Comparison of ENCODE assay signal across 9 cellular contexts in the genomic region with DNA sequence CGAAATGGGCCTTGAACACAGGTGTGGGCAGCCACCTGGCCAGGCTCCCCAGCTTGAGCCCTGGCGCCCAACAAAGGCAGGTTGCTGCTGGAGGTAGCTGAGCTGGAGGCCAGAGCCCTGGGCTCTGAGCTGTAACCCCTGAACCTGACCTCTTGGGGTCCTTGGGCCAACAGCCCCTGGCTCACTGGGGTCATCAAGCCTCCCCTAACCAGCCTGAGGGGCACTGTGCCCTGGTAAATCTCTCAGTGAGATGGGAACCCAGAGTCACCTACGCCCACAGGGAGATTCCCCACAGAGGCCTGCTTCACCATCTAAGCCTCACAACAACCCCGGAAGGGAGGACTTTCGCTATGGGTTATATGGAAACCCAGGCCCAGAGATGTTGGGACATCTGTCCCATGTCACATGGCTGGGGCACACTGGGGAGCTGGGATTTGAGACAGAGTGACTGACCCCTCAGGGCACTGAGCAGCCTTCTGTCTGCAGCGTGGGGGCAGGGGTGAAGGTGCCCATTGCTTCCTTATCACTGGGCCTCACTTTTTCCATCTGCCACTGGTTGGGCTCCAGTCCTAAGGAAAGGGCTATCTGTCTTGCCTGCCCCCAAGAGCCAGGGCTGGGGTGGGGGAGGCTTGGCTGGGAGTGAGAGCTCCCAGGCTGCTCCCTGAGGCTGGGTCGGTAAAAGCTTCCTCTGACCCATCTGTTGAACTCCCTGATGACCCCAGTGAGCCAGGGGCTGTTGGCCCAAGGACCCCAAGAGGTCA. TPM values are rescaled to one million over a fixed set of nuclear protein-coding genes. Genes with fewer than 3 reads are reported as not detected.
A peak's percentile ranks its signal among the peaks of the same experiment; 100 is the strongest.
DNase-seq lines count a peak whose midpoint lies in the region; ATAC-seq and TF ChIP-seq lines count a peak whose summit lies in the region.
"Had no signal": no experiment of that assay in that cellular context is flagged by ENCODE, and none has a peak within 500 bp of the region (broad histone marks: within the 10 kb centered on the region; RNA-seq: fewer than 3 reads in every experiment).

No MANE protein-coding gene starts in this region.

- peak overlapping the region; percentile 96 for H3K4me2 ChIP-seq in KMS-11
- no peak overlapping the region for H3K4me2 ChIP-seq in mesendoderm (ENCODE audit: low read length)

- H2BK15ac ChIP-seq in mesendoderm (replicated peaks; ENCODE audit: low read depth): no peak overlapping the region

- peaks cover 93% of the 10 kb centered on the region for H3K4me1 Mint-ChIP-seq in nephron progenitor cell

- no peaks in the 10 kb centered on the region for H3K9me3 Mint-ChIP-seq in nephron progenitor cell

- no peak overlapping the region for H2AK5ac ChIP-seq in mesendoderm (ENCODE audit: low read length)

- H4K8ac ChIP-seq in mesendoderm (ENCODE audit: low read depth, low read length): no peak overlapping the region

- no peak overlapping the region for H3K4me3 ChIP-seq in KMS-11 (IDR thresholded peaks at IDR 0.05; ENCODE audit: insufficient read depth, low read depth, low read length)
- H3K4me3 ChIP-seq in mesendoderm (ENCODE audit: low read length): no peak overlapping the region
- H3K4me3 ChIP-seq: testis had no signal

- no peak overlapping the region for H3K18ac ChIP-seq in mesendoderm (ENCODE audit: low read length)

- H3K27me3 Mint-ChIP-seq in nephron progenitor cell (ENCODE audit: low read depth, poor library complexity): no peaks in the 10 kb centered on the region

- H3K4me3 Mint-ChIP-seq in nephron progenitor cell: no peak overlapping the region

- H2BK5ac ChIP-seq in mesendoderm (ENCODE audit: low read length): no peak overlapping the region

- no peak overlapping the region for H3K23ac ChIP-seq in mesendoderm (ENCODE audit: low read length)

- H3K56ac ChIP-seq in mesendoderm (ENCODE audit: low read length): no peak overlapping the region

- no peak overlapping the region for H2BK120ac ChIP-seq in mesendoderm (ENCODE audit: low read depth, low read length)

- no peak overlapping the region for H4K5ac ChIP-seq in mesendoderm (ENCODE audit: low read length)

- H3K79me2 ChIP-seq in KMS-11 (ENCODE audit: insufficient read depth, low read depth) (peaks cover 63% of the 10 kb centered on the region), mesendoderm (ENCODE audit: control insufficient read depth, insufficient read depth, low read length) (no peaks in the 10 kb centered on the region)

- no peak for ATAC-seq in GM18498 (IDR thresholded peaks at IDR 0.05; ENCODE audit: unreplicated experiment)

- H3K27ac Mint-ChIP-seq in nephron progenitor cell: peak overlapping the region; percentile 68

- no peaks in the 10 kb centered on the region for H3K27me3 ChIP-seq in KMS-11 (ENCODE audit: insufficient read depth, low read depth)
- H3K27me3 ChIP-seq in mesendoderm (ENCODE audit: insufficient read depth, low read length, poor library complexity): no peaks in the 10 kb centered on the region
- H3K27me3 ChIP-seq: testis had no signal

- H3K27ac ChIP-seq in KMS-11 (peak overlapping the region; percentile 94), mesendoderm (ENCODE audit: low read depth, low read length) (no peak overlapping the region)

- H2AFZ ChIP-seq in KMS-11 (ENCODE audit: low read depth): no peak overlapping the region

- WGBS in mesendoderm (ENCODE audit: extremely low coverage, insufficient coverage, low lambda C conversion rate): no CpG with 5 or more reads among the region's 7 CpGs

- DNase-seq in CD1c-positive myeloid dendritic cell (ENCODE audit: extremely low spot score) (peak; percentile 69), nephron progenitor cell (no peak), anterior cingulate cortex (lab: John Stamatoyannopoulos, UW) (no peak), glomerular visceral epithelial cell (ENCODE audit: extremely low spot score) (no peak), mesendoderm (no peak)
- DNase-seq in activated gamma-delta T cell treated with anti-CD3 and anti-CD28 coated beads, Interleukin-2, amount 50 U/mL, for 16 hours (ENCODE audit: low read depth): peak; percentile 31
- DNase-seq: testis had no signal

- H3K4ac ChIP-seq in mesendoderm (ENCODE audit: low read depth, low read length): no peak overlapping the region

- peaks cover 4% of the 10 kb centered on the region for H3K36me3 Mint-ChIP-seq in nephron progenitor cell (ENCODE audit: low read depth)

- H3K36me3 ChIP-seq in KMS-11 (ENCODE audit: insufficient read depth) (no peaks in the 10 kb centered on the region), mesendoderm (ENCODE audit: control insufficient read depth, insufficient read depth, low read length) (no peaks in the 10 kb centered on the region)

- TF ChIP-seq CTCF in KMS-11 (conservative IDR thresholded peaks at IDR 0.05; ENCODE audit: low read depth, low read length): no peak
- no peak for TF ChIP-seq CTCF in nephron progenitor cell (IDR thresholded peaks at IDR 0.05)

- H4K20me1 ChIP-seq in KMS-11 (ENCODE audit: insufficient read depth): no peaks in the 10 kb centered on the region

- no peaks in the 10 kb centered on the region for H3K79me1 ChIP-seq in mesendoderm (ENCODE audit: low read length)

- H3K4me1 ChIP-seq in KMS-11 (ENCODE audit: low read depth, poor library complexity, severe bottlenecking) (peaks cover 66% of the 10 kb centered on the region), mesendoderm (ENCODE audit: control insufficient read depth, low read depth, low read length) (peaks cover 8% of the 10 kb centered on the region)

- H3K9ac ChIP-seq in KMS-11 (peak overlapping the region; percentile 77; the same call in 1 of the 2 replicates), mesendoderm (ENCODE audit: low read length) (no peak overlapping the region)

RNA-seq across cellular contexts. Expression of a gene that starts 59.1 kb away (rescaled TPM):
- 17.2 TPM for polyA plus RNA-seq in mesendoderm (2013, experiment 1 of 2)
- polyA plus RNA-seq in mesendoderm (2013, experiment 2 of 2): 17.2 TPM

Comparison
In these comparisons a context has a peak if more than half of its experiments do, and no peak if none do; other contexts are left out.
1. DNase-seq: peak in CD1c-positive myeloid dendritic cell (single experiment) and activated gamma-delta T cell treated with anti-CD3 and anti-CD28 coated beads, Interleukin-2, amount 50 U/mL, for 16 hours (single experiment); none in nephron progenitor cell (single experiment), anterior cingulate cortex (0 of 58), glomerular visceral epithelial cell (single experiment) and mesendoderm (single experiment).